ENCODE assay signal across 1 cellular context in genomic region chr14:103878180-103878579, GRCh38.
TF ChIP-seq lines count a peak whose summit lies in the region.

No MANE protein-coding gene starts in this region.

TF ChIP-seq in HepG2, 621 proteins besides CTCF, POLR2A, EP300 and RAD21:
- peak; percentile 90 for TF ChIP-seq ZBTB38 (CRISPR knock-in tag; IDR thresholded peaks at IDR 0.05)
- TF ChIP-seq ZNF772 (CRISPR knock-in tag; IDR thresholded peaks at IDR 0.05): no peak
- peak; percentile 75 for TF ChIP-seq ZNF263 (CRISPR knock-in tag; IDR thresholded peaks at IDR 0.05)
